Comparison of ENCODE assay signal across 7 cellular contexts in the genomic region with DNA sequence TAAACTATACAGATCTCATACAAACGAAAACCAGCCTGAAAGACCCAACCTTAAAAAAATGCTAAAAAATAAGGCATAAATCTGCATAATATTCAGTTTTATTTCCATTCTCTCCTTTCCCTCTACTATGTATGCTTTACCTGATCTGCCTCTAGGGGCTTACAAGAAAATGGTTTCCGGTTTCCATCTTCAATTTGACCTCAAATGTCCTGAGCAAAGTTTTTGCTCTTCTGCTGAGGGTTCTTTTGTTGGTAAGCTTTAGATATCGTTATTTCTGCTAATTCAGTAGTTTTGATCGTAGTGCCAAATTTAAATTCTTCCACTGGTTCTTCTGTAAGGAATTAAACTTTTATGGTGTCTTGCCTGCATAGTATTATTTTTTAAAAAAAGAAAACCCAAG. TPM values are rescaled to one million over a fixed set of nuclear protein-coding genes. Genes with fewer than 3 reads are reported as not detected.
"Had no signal": no experiment of that assay in that cellular context is flagged by ENCODE, and none has a peak within 500 bp of the region (broad histone marks: within the 10 kb centered on the region; RNA-seq: fewer than 3 reads in every experiment).

No MANE protein-coding gene starts in this region.

RNA-seq across cellular contexts. Expression of a gene that starts 2.2 kb away (rescaled TPM):
- total RNA-seq: activated naive CD8-positive, alpha-beta T cell treated with anti-CD3 and anti-CD28 coated beads, Interleukin-2, amount 10 ng/mL, durations not matched to agents 7 days and 5 days; breast epithelium; M059J; PC-9; Right ventricle myocardium inferior; RPMI7951; T-helper 1 cell treated with Interleukin-12 subunit alpha and Interleukin-12 subunit beta and Interleukin-4 antibody, amounts not matched to agents 30 ng/mL and 1 ng/mL, for 36 hours had no signal
